8 cellular contexts compared by ENCODE assay signal in genomic region chr3:192566706-192567290, GRCh38.
DNase-seq lines count a peak whose midpoint lies in the region; ATAC-seq and TF ChIP-seq lines count a peak whose summit lies in the region.

No MANE protein-coding gene starts in this region.

- H3K9me3 ChIP-seq in WERI-Rb-1 (ENCODE audit: severe bottlenecking), result no peaks in the 10 kb centered on the region

- H3K4me3 ChIP-seq in WERI-Rb-1 (ENCODE audit: low read depth, low read length) (no peak overlapping the region), cardiac fibroblast (replicated peaks in 1 of 2; ENCODE audit: low read depth in 2 of 2, low read length in 2 of 2) (no peak overlapping the region), kidney epithelial cell (ENCODE audit: low read depth, low read length) (no peak overlapping the region)

- ATAC-seq in GM18870 (IDR thresholded peaks at IDR 0.05; ENCODE audit: unreplicated experiment) (peak; percentile 85), HG03159 (IDR thresholded peaks at IDR 0.05; ENCODE audit: unreplicated experiment) (peak; percentile 88)

- H3K27me3 ChIP-seq in WERI-Rb-1 (ENCODE audit: insufficient read depth, low read depth, severe bottlenecking) (no peaks in the 10 kb centered on the region), kidney epithelial cell (ENCODE audit: control insufficient read depth, insufficient read depth, low read length) (peaks cover 3% of the 10 kb centered on the region)

- H3K36me3 ChIP-seq in WERI-Rb-1 (no peaks in the 10 kb centered on the region), kidney epithelial cell (ENCODE audit: control insufficient read depth, insufficient read depth, low read length) (no peaks in the 10 kb centered on the region)

- DNase-seq in AML-193 (lab: John Stamatoyannopoulos, UW) (peak; percentile 55 to 65), NCI-H2196 (lab: John Stamatoyannopoulos, UW; ENCODE audit: unreplicated experiment) (peak; percentile 84), WERI-Rb-1 (peak; percentile 47), cardiac fibroblast (ENCODE audit: low read depth in 2 of 2) (peak; percentile 90 to 91), kidney epithelial cell (ENCODE audit: low read depth) (peak; percentile 41)
- peak; percentile 25 to 49 for DNase-seq in stimulated activated CD4-positive, alpha-beta T cell treated with anti-CD3 and anti-CD28 coated beads, Interleukin-4, amount 100 ng/mL, for 4 hours

- H3K27ac ChIP-seq in WERI-Rb-1, result no peak overlapping the region

- TF ChIP-seq CTCF in WERI-Rb-1 (IDR thresholded peaks at IDR 0.05; ENCODE audit: low read depth, low read length), result peak; percentile 33; the same call in 1 of the 2 replicates
- TF ChIP-seq CTCF in cardiac fibroblast (IDR thresholded peaks at IDR 0.05; ENCODE audit: low read depth, low read length), result peak; percentile 60
- TF ChIP-seq CTCF in kidney epithelial cell (IDR thresholded peaks at IDR 0.05; ENCODE audit: insufficient read depth, low read length, poor library complexity, severe bottlenecking), result peak; percentile 71

Comparison
In these comparisons a context has a peak if more than half of its experiments do, and no peak if none do; other contexts are left out.
1. DNase-seq: peak in every context shown above with its lines; median percentile 90 in cardiac fibroblast; 84 in NCI-H2196; 60 in AML-193; 47 in WERI-Rb-1; 41 in kidney epithelial cell; 37 in stimulated activated CD4-positive, alpha-beta T cell treated with anti-CD3 and anti-CD28 coated beads, Interleukin-4, amount 100 ng/mL, for 4 hours.